Comparison of ENCODE assay signal across 8 cellular contexts in the genomic region with DNA sequence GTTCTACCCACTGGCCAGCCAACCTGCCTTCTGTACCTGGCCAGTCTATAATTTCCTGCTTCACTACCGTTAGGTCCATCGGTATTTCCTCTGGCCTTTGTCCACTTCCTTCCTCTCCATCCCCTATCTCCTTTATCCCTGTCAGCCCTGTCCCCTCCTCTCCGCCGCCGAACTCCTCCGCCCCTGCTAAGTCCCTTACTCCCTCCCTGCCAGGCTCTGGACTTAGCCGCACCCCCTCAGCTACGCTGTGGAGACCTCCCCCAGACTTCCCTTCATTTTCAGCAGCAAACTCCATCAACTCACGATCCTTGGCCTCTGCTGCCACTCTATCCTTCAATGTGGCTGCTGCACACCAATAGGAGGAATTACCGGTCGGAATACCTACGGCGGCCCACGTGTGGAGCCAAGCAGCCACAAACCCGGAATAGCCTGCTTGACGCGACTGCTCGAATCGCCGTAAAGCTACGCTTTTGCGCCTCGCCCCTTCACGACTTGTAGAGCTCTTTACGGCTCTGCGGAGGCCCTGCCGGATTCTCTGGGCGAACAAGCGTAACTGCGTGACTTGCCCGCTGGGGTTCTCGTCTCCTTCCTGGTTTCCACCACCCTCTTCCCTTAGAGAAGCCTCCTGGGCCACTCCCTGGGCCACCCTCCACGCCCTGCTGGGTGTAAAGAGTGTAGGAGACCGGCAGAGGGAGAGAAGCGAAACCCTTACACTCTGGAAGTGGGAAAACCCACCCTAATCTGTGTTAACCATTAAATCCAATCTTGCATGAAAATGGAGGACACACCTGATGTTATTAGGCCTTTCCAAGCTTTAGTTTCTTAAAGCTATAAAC. TPM values are rescaled to one million over a fixed set of nuclear protein-coding genes. Genes with fewer than 3 reads are reported as not detected.
DNase-seq lines count a peak whose midpoint lies in the region; ATAC-seq and TF ChIP-seq lines count a peak whose summit lies in the region.

A gene with protein sequence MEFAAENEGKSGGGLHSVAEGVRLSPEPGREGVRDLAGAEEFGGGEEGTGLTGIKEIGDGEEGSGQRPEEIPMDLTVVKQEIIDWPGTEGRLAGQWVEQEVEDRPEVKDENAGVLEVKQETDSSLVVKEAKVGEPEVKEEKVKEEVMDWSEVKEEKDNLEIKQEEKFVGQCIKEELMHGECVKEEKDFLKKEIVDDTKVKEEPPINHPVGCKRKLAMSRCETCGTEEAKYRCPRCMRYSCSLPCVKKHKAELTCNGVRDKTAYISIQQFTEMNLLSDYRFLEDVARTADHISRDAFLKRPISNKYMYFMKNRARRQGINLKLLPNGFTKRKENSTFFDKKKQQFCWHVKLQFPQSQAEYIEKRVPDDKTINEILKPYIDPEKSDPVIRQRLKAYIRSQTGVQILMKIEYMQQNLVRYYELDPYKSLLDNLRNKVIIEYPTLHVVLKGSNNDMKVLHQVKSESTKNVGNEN (minus strand): TSS at position 444 of the 836 bp plus-strand sequence. CDS start 149 bp downstream, at position 295.

- DNase-seq in NCI-H1417 (lab: John Stamatoyannopoulos, UW): peak; percentile 93 to 97 (median 94)
- DNase-seq in adipocyte (ENCODE audit: low read depth): peak; percentile 97
- peak; percentile 91 for DNase-seq in cardiac septum (ENCODE audit: low spot score)
- DNase-seq in trophoblast cell: peak; percentile 96 to 97
- peak; percentile 93 for DNase-seq in transverse colon

- H3K23ac ChIP-seq in trophoblast cell (ENCODE audit: low read length): no peak within 1 kb of the TSS

- no peak within 1 kb of the TSS for H2AK5ac ChIP-seq in trophoblast cell (ENCODE audit: low read length)

- intact Hi-C loops in cardiac septum (cut with DNase I): loop anchor here (5.0 to 10.0 kb wide), 2 partner anchors 126 to 177 kb away; a partner anchor contains a TSS
- intact Hi-C loops in transverse colon (cut with DNase I; ENCODE audit: low total_unique reads): no loop called here

- H3K4ac ChIP-seq in trophoblast cell (ENCODE audit: low read depth, low read length): no peak within 1 kb of the TSS

- H3K79me1 ChIP-seq in trophoblast cell (ENCODE audit: low read length): peaks cover 3% of the 10 kb centered on the region

- H3F3A ChIP-seq in SU-DHL-6 (ENCODE audit: insufficient read depth): no peaks in the 10 kb centered on the region

- no peak within 1 kb of the TSS for H2BK120ac ChIP-seq in trophoblast cell (ENCODE audit: insufficient read depth, low read length, poor library complexity)

- no peaks in the 10 kb centered on the region for H3K9me3 ChIP-seq in SU-DHL-6 (ENCODE audit: insufficient read depth, low read length)
- no peaks in the 10 kb centered on the region for H3K9me3 ChIP-seq in adipocyte (ENCODE audit: control insufficient read depth, low read length)
- H3K9me3 ChIP-seq in trophoblast cell (ENCODE audit: insufficient read depth, low read depth, low read length): no peaks in the 10 kb centered on the region
- H3K9me3 ChIP-seq in transverse colon: no peaks in the 10 kb centered on the region

- peak within 1 kb of the TSS; percentile 67 for H4K91ac ChIP-seq in trophoblast cell (ENCODE audit: low read depth, low read length)

- no peak within 1 kb of the TSS for H3K18ac ChIP-seq in trophoblast cell (ENCODE audit: low read length)

- H3K4me1 ChIP-seq in adipocyte (ENCODE audit: control insufficient read depth, insufficient read depth, low read length) (peaks cover 17% of the 10 kb centered on the region), trophoblast cell (ENCODE audit: control insufficient read depth in 1 of 2, insufficient read depth in 2 of 2, low read length in 2 of 2) (peaks cover 0 to 5% of the 10 kb centered on the region in 2 experiments), transverse colon (peaks cover 3 to 21% (median 19%) of the 10 kb centered on the region in 4 donors)

- H2AFZ ChIP-seq in SU-DHL-6 (ENCODE audit: low read depth, low read length, severe bottlenecking) (peak within 1 kb of the TSS; percentile 81), trophoblast cell (ENCODE audit: insufficient read depth, low read length, poor library complexity) (peak within 1 kb of the TSS; percentile 80)

- peak within 1 kb of the TSS; percentile 97 for H4K8ac ChIP-seq in trophoblast cell (ENCODE audit: low read depth, low read length)

- peak; percentile 89 for ATAC-seq in HG02763 (IDR thresholded peaks at IDR 0.05; ENCODE audit: unreplicated experiment)

- no peaks in the 10 kb centered on the region for H3K9me2 ChIP-seq in SU-DHL-6 (replicated peaks; ENCODE audit: insufficient read depth, low read length)

- H3K9ac ChIP-seq in SU-DHL-6 (ENCODE audit: low read length): peak within 1 kb of the TSS; percentile 80
- H3K9ac ChIP-seq in adipocyte (ENCODE audit: low read length): peak within 1 kb of the TSS; percentile 95
- H3K9ac ChIP-seq in trophoblast cell (ENCODE audit: low read length): peak within 1 kb of the TSS; percentile 66

- H3K14ac ChIP-seq in trophoblast cell (ENCODE audit: low read length): peak within 1 kb of the TSS; percentile 69

- H3K79me2 ChIP-seq in SU-DHL-6 (ENCODE audit: insufficient read depth, low read length) (peaks cover 49% of the 10 kb centered on the region), trophoblast cell (ENCODE audit: control insufficient read depth, insufficient read depth, low read length, poor library complexity) (peaks cover 2% of the 10 kb centered on the region)

- no peak within 1 kb of the TSS for H2BK12ac ChIP-seq in trophoblast cell (ENCODE audit: low read length)

- H3K4me3 ChIP-seq in GM12875 (ENCODE audit: low read depth, low read length) (peak within 1 kb of the TSS; percentile 74), SU-DHL-6 (ENCODE audit: insufficient read depth, low read length, poor library complexity, severe bottlenecking) (peak within 1 kb of the TSS; percentile 91), adipocyte (ENCODE audit: low read length) (peak within 1 kb of the TSS; percentile 98), trophoblast cell (ENCODE audit: low read depth, low read length) (peak within 1 kb of the TSS; percentile 81), transverse colon (peak within 1 kb of the TSS; percentile 52 to 82 (median 66))

- peak within 1 kb of the TSS; percentile 42 for H2BK5ac ChIP-seq in trophoblast cell (ENCODE audit: low read depth, low read length, poor library complexity)

- H3K27me3 ChIP-seq in SU-DHL-6 (ENCODE audit: low read length) (no peaks in the 10 kb centered on the region), adipocyte (replicated peaks; ENCODE audit: control insufficient read depth, insufficient read depth, low read length) (no peaks in the 10 kb centered on the region), trophoblast cell (ENCODE audit: insufficient read depth, low read length) (no peaks in the 10 kb centered on the region), transverse colon (no peaks in the 10 kb centered on the region)

- H4K12ac ChIP-seq in trophoblast cell (ENCODE audit: low read depth, low read length): peak within 1 kb of the TSS; percentile 82

- H3K4me2 ChIP-seq in SU-DHL-6 (ENCODE audit: low read depth, low read length, poor library complexity, severe bottlenecking): peak within 1 kb of the TSS; percentile 60
- H3K4me2 ChIP-seq in trophoblast cell (ENCODE audit: low read length): peak within 1 kb of the TSS; percentile 70

- peak; percentile 62 for TF ChIP-seq POLR2A in transverse colon (IDR thresholded peaks at IDR 0.05)

- no peaks in the 10 kb centered on the region for H4K20me1 ChIP-seq in SU-DHL-6 (ENCODE audit: low read depth, low read length)

- TF ChIP-seq CTCF in GM12875 (IDR thresholded peaks at IDR 0.05; ENCODE audit: borderline replicate concordance, insufficient read depth, low read depth, low read length): peak; percentile 49
- TF ChIP-seq CTCF in SU-DHL-6 (IDR thresholded peaks at IDR 0.05; ENCODE audit: insufficient read depth, low read length, poor library complexity, severe bottlenecking): no peak
- peak; percentile 33 to 71 (median 43) for TF ChIP-seq CTCF in transverse colon (IDR thresholded peaks at IDR 0.05)

- in situ Hi-C loops in transverse colon (cut with MboI; ENCODE audit: low pct_ligation_motif_present in 1 of 4, low pct_unique_long_range_greater_than_20kb in 1 of 4, low sequenced_read_pairs in 3 of 4): loop anchor here in 3 of 4 donors (10.0 kb wide), 1 partner anchor 403 kb away; no protein-coding TSS in a partner anchor

- no CpG with 5 or more reads among the region's 35 CpGs for WGBS in trophoblast cell (ENCODE audit: extremely low coverage, insufficient coverage, insufficient read length)
- WGBS in transverse colon (ENCODE audit: low coverage in 1 of 2), 2 donors: 0 to 1% methylated on average over 3 to 35 of the region's 35 CpGs

- TF ChIP-seq EP300 in transverse colon (IDR thresholded peaks at IDR 0.05; ENCODE audit: low read depth): no peak

- H3K36me3 ChIP-seq in SU-DHL-6 (ENCODE audit: low read length) (peaks cover 20% of the 10 kb centered on the region), adipocyte (ENCODE audit: control insufficient read depth, insufficient read depth, low read length, severe bottlenecking) (peaks cover 29% of the 10 kb centered on the region), trophoblast cell (ENCODE audit: control insufficient read depth in 1 of 2, insufficient read depth in 2 of 2, low read length in 2 of 2) (peaks cover 3 to 5% of the 10 kb centered on the region in 2 experiments), transverse colon (peaks cover 0 to 5% (median 0%) of the 10 kb centered on the region in 4 donors)

- H3K27ac ChIP-seq in SU-DHL-6 (ENCODE audit: low read depth, low read length) (peak within 1 kb of the TSS; percentile 43), trophoblast cell (ENCODE audit: low read depth, low read length) (peak within 1 kb of the TSS; percentile 62), transverse colon (peak within 1 kb of the TSS; percentile 89 to 91 (median 90))

RNA-seq across cellular contexts. Expression of the gene that starts here (rescaled TPM):
- total RNA-seq in cardiac septum (13.3 TPM), transverse colon (1 to 10 TPM; 2.6 to 7.8 (median 4.8) TPM)
- 7.8 and 8.2 TPM in 2 replicates for polyA plus RNA-seq in trophoblast cell (2013)

Comparison
In these comparisons a context has a peak if more than half of its experiments do, and no peak if none do; other contexts are left out.
1. Peak in every context shown above with its lines: DNase-seq, ATAC-seq, H3K4me3 ChIP-seq and H3K27ac ChIP-seq.